ENCODE assay signal across 34 cellular contexts in the genomic region with DNA sequence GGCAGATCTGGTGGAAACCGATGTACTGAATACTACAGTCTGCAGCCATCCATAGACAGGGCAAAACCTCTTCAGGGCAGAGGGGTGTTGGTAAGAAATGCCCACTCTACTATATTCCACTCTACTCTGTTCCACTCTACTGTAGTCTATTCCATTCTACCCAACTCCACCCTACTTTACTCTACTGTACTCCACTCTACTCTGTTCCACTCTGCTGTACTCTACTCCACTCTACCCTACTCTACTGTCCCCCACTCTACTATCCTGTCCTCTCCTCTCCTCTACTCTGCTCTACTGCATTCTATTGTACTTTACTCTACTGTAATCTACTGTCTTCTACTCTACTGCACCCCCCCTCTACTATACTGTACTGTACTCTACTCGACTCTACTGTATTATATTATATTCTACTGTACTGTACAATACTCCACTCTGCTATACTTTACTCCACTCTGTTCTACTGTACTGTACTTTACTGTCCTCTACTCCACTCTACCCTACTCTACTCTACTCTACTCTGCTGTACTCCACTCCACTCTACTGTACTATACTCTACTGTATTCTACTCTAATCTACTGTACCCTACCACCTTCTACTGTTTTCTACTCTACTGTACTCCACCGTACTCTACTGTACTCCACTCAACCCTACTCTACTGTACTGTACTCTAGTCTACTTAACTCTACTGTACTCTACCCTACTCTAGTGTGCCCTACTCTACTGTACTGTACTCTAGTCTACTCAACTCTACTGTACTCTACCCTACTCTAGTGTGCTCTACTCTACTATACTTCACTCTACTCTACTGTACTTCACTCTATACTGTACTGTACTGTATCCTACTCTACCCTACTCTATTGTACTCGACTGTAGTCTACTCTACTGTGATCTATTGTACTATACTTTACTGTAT. TPM values are rescaled to one million over a fixed set of nuclear protein-coding genes. Genes with fewer than 3 reads are reported as not detected.
"Had no signal": no experiment of that assay in that cellular context is flagged by ENCODE, and none has a peak within 500 bp of the region (broad histone marks: within the 10 kb centered on the region; RNA-seq: fewer than 3 reads in every experiment).

No MANE protein-coding gene starts in this region.

- H3K9me3 Mint-ChIP-seq: activated CD4-positive, alpha-beta T cell treated with anti-CD3 and anti-CD28 coated beads, Interleukin-2, amount 10 ng/mL, durations not matched to agents 7 days and 5 days; nephron progenitor cell had no signal

- H3K36me3 ChIP-seq: brain microvascular endothelial cell, gastrocnemius medialis, neutrophil, sigmoid colon, transverse colon had no signal

- H3K4me1 Mint-ChIP-seq: activated CD4-positive, alpha-beta T cell treated with anti-CD3 and anti-CD28 coated beads, Interleukin-2, amount 10 ng/mL, durations not matched to agents 7 days and 5 days had no signal

- ATAC-seq: gastrocnemius medialis, left cardiac atrium, left ventricle myocardium superior, mucosa of descending colon had no signal

- H3K9me3 ChIP-seq: gastrocnemius medialis, mucosa of descending colon, neutrophil, sigmoid colon, testis, transverse colon had no signal

- H3K27me3 ChIP-seq: brain microvascular endothelial cell, hepatocyte, testis had no signal

- H3K27ac ChIP-seq: brain microvascular endothelial cell, coronary artery, dorsolateral prefrontal cortex, gastrocnemius medialis, hepatocyte, neutrophil, sigmoid colon, testis, transverse colon had no signal

- H3K4me1 ChIP-seq: gastrocnemius medialis, sigmoid colon, testis, transverse colon had no signal

- H3K27ac Mint-ChIP-seq: activated CD4-positive, alpha-beta T cell treated with anti-CD3 and anti-CD28 coated beads, Interleukin-2, amount 10 ng/mL, durations not matched to agents 7 days and 5 days; activated naive CD8-positive, alpha-beta T cell; activated T-cell treated with anti-CD3 and anti-CD28 coated beads, Interleukin-2, amount 50 U/mL, for 72 hours; nephron progenitor cell had no signal

- DNase-seq: activated CD4-positive, alpha-beta T cell treated with anti-CD3 and anti-CD28 coated beads for 1 hour; activated CD4-positive, alpha-beta T cell treated with anti-CD3 and anti-CD28 coated beads, Interleukin-2, amount 10 ng/mL, durations not matched to agents 7 days and 5 days; activated effector memory CD4-positive, alpha-beta T cell treated with Interleukin-2 at 50 U/mL for 16 hours; activated naive CD4-positive, alpha-beta T cell treated with Interleukin-2 at 50 U/mL for 16 hours; activated T-cell treated with anti-CD3 and anti-CD28 coated beads for 4 hours; activated T-cell treated with anti-CD3 and anti-CD28 coated beads, Interleukin-2, amount 50 U/mL, for 72 hours; brain microvascular endothelial cell; dorsolateral prefrontal cortex; effector memory CD4-positive, alpha-beta T cell; gastrocnemius medialis; glutamatergic neuron; left cardiac atrium; left ventricle myocardium superior; mucosa of descending colon; nephron progenitor cell; sigmoid colon; small intestine; stimulated activated CD4-positive, alpha-beta T cell treated with anti-CD3 and anti-CD28 coated beads, Interleukin-4, amount 100 ng/mL, for 4 hours; stimulated activated CD8-positive, alpha-beta memory T cell treated with anti-CD3 and anti-CD28 coated beads, Interleukin-4, amount 100 ng/mL, for 48 hours; stimulated activated naive CD4-positive, alpha-beta T cell; T-helper 2 cell; testis; transverse colon had no signal

- H3K4me3 ChIP-seq: coronary artery, dorsolateral prefrontal cortex, gastrocnemius medialis, hepatocyte, mucosa of descending colon, sigmoid colon, testis, transverse colon had no signal

- H3K36me3 Mint-ChIP-seq: activated naive CD8-positive, alpha-beta T cell had no signal

- H3K4me3 Mint-ChIP-seq: activated CD4-positive, alpha-beta T cell treated with anti-CD3 and anti-CD28 coated beads, Interleukin-2, amount 10 ng/mL, durations not matched to agents 7 days and 5 days; activated naive CD8-positive, alpha-beta T cell; activated T-cell treated with anti-CD3 and anti-CD28 coated beads, Interleukin-2, amount 50 U/mL, for 72 hours; nephron progenitor cell had no signal

RNA-seq across cellular contexts. Expression of a gene that starts 17.0 kb away (rescaled TPM):
- total RNA-seq: activated CD4-positive, alpha-beta T cell treated with anti-CD3 and anti-CD28 coated beads, Interleukin-2, amount 10 ng/mL, durations not matched to agents 7 days and 5 days; activated T-cell treated with anti-CD3 and anti-CD28 coated beads, Interleukin-2, amount 50 U/mL, for 72 hours; cardiac septum; gastrocnemius medialis; hepatocyte; left cardiac atrium; left ventricle myocardium superior; lung microvascular endothelial cell; mesenteric fat pad; mucosa of descending colon; myocyte; osteocyte; posterior vena cava; renal cortical epithelial cell; sigmoid colon; transverse colon had no signal
